ENCODE assay signal across 26 cellular contexts in the genomic region with DNA sequence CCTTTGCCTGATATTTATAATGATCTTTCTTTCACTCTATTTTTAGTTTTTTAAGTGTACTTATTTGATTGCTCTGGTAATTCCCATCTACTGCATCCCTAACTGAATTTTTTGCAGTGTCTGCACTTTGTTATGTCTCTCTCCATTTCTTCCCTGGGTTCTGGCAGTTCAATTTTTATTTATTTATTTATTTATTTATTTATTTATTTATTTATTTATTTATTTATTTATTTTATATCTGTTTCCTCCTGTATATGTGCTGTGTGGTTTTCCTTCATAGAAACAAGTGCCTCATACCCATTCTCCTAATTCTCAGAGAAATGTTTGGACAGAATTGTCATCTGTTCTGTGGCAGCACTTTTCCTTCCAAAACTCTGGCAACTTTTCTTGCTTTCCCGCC.
"Had no signal": no experiment of that assay in that cellular context is flagged by ENCODE, and none has a peak within 500 bp of the region (broad histone marks: within the 10 kb centered on the region; RNA-seq: fewer than 3 reads in every experiment).

No MANE protein-coding gene starts in this region.

- DNase-seq: activated CD4-positive, alpha-beta memory T cell treated with anti-CD3 and anti-CD28 coated beads, Interleukin-2, amount 10 ng/mL, durations not matched to agents 7 days and 5 days; activated CD4-positive, alpha-beta T cell treated with anti-CD3 and anti-CD28 coated beads for 1 hour; activated CD4-positive, alpha-beta T cell treated with anti-CD3 and anti-CD28 coated beads for 4 hours; activated CD4-positive, alpha-beta T cell treated with anti-CD3 and anti-CD28 coated beads, Interleukin-2, amount 10 ng/mL, durations not matched to agents 7 days and 5 days; activated CD4-positive, alpha-beta T cell treated with anti-CD3 and anti-CD28 coated beads, Interleukin-2, amount 50 U/mL, for 4 hours; activated CD8-positive, alpha-beta memory T cell treated with anti-CD3 and anti-CD28 coated beads, Interleukin-2, amount 50 U/mL, for 48 hours; activated gamma-delta T cell; activated naive CD4-positive, alpha-beta T cell; activated naive CD4-positive, alpha-beta T cell treated with anti-CD3 and anti-CD28 coated beads, Interleukin-2, amount 10 ng/mL, durations not matched to agents 7 days and 5 days; activated naive CD8-positive, alpha-beta T cell treated with anti-CD3 and anti-CD28 coated beads, Interleukin-2, amount 10 ng/mL, durations not matched to agents 7 days and 5 days; activated T-cell treated with anti-CD3 and anti-CD28 coated beads for 4 hours; activated T-cell treated with anti-CD3 and anti-CD28 coated beads, Interleukin-2, amount 50 U/mL, for 24 hours; activated T-cell treated with anti-CD3 and anti-CD28 coated beads, Interleukin-2, amount 50 U/mL, for 72 hours; central memory CD4-positive, alpha-beta T cell; dorsolateral prefrontal cortex; effector memory CD4-positive, alpha-beta T cell; endodermal cell; foreskin keratinocyte; gastrocnemius medialis; glutamatergic neuron; heart right ventricle; T-helper 2 cell had no signal

- H3K27ac ChIP-seq: ascending aorta, breast epithelium, cardiac muscle cell, coronary artery, dorsolateral prefrontal cortex, foreskin keratinocyte, gastrocnemius medialis, heart right ventricle had no signal

- H3K9me3 ChIP-seq: ascending aorta, breast epithelium, gastrocnemius medialis had no signal

- H3K4me1 ChIP-seq: ascending aorta, breast epithelium, foreskin keratinocyte, gastrocnemius medialis, heart right ventricle had no signal

- H3K27me3 ChIP-seq: ascending aorta, breast epithelium, cardiac muscle cell, foreskin keratinocyte, gastrocnemius medialis, heart right ventricle had no signal

- H3K36me3 ChIP-seq: ascending aorta, breast epithelium, cardiac muscle cell, gastrocnemius medialis, heart right ventricle had no signal

- H3K4me3 ChIP-seq: ascending aorta, breast epithelium, cardiac muscle cell, coronary artery, dorsolateral prefrontal cortex, gastrocnemius medialis, heart right ventricle had no signal
